ENCODE assay signal across 1 cellular context in genomic region chr17:56765449-56765848, GRCh38.
TF ChIP-seq lines count a peak whose summit lies in the region.

No MANE protein-coding gene starts in this region.

TF ChIP-seq in H1, 55 proteins besides CTCF, POLR2A, EP300 and RAD21 (continued from another document):
- TF ChIP-seq EGR1 (IDR thresholded peaks at IDR 0.05; ENCODE audit: borderline replicate concordance, low read depth, low read length) (no peak), CTBP2 (IDR thresholded peaks at IDR 0.05; ENCODE audit: borderline replicate concordance, insufficient read depth, insufficient read length, low read length) (no peak), RBBP5 (IDR thresholded peaks at IDR 0.05; ENCODE audit: borderline replicate concordance, low read depth, low read length) (no peak), MAX (IDR thresholded peaks at IDR 0.05) (no peak), CBX8 (IDR thresholded peaks at IDR 0.05; ENCODE audit: borderline replicate concordance, low read depth, low read length) (no peak), SIX5 (IDR thresholded peaks at IDR 0.05; ENCODE audit: low read depth, low read length) (no peak), NANOG (IDR thresholded peaks at IDR 0.05; ENCODE audit: insufficient read depth, low read depth, low read length, poor library complexity, severe bottlenecking) (no peak)
